Comparison of ENCODE assay signal across 9 cellular contexts in the genomic region with DNA sequence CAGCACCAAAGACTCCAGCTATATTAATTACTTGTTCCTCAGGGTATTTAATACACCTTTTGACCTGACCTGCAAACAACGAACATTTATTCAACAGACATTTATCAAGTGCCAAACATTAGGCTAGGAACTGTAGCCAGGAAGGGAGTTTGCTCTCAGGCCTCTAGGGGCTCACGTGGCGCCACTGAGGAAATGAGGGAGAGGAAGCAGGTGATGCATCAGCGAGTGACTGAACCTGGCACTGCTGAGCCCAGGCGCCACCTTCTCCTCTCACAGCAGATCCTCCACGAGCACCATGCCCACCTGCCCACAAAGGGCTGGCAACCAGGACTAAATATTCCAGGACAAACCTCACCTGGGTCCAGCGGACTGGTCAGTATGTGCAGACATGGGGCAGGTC. TPM values are rescaled to one million over a fixed set of nuclear protein-coding genes. Genes with fewer than 3 reads are reported as not detected.
DNase-seq lines count a peak whose midpoint lies in the region; ATAC-seq and TF ChIP-seq lines count a peak whose summit lies in the region.
"Had no signal": no experiment of that assay in that cellular context is flagged by ENCODE, and none has a peak within 500 bp of the region (broad histone marks: within the 10 kb centered on the region; RNA-seq: fewer than 3 reads in every experiment).

No MANE protein-coding gene starts in this region.

- H3K27me3 Mint-ChIP-seq in CD4-positive, alpha-beta T cell, result no peaks in the 10 kb centered on the region
- no peaks in the 10 kb centered on the region for H3K27me3 Mint-ChIP-seq in stimulated activated naive CD8-positive, alpha-beta T cell treated with anti-CD3 and anti-CD28 coated beads, Interleukin-15, amount 100 ng/mL, for 72 hours
- no peaks in the 10 kb centered on the region for H3K27me3 Mint-ChIP-seq in activated CD8-positive, alpha-beta memory T cell treated with anti-CD3 and anti-CD28 coated beads, Interleukin-2, amount 10 ng/mL, durations not matched to agents 7 days and 5 days

- TF ChIP-seq CTCF in CD4-positive, alpha-beta T cell (IDR thresholded peaks at IDR 0.05), result no peak
- 0 out of 2 replicates have a peak, but pooled peaks have one; percentile 17 for TF ChIP-seq CTCF in Panc1 (IDR thresholded peaks at IDR 0.05)
- peak; percentile 27 for TF ChIP-seq CTCF in fibroblast of mammary gland (conservative IDR thresholded peaks at IDR 0.05; ENCODE audit: control insufficient read depth, insufficient read depth, low read depth, low read length)

- CTCF ChIA-PET in CD4-positive, alpha-beta T cell (lab: Charles Lee), result interaction anchor here (1.1 kb wide), 1 partner anchor 38 kb away, joined by 3 read pairs; no protein-coding TSS in a partner anchor
- CTCF ChIA-PET in Panc1 (lab: Charles Lee), result no interaction called here
- CTCF ChIA-PET in activated CD8-positive, alpha-beta memory T cell treated with anti-CD3 and anti-CD28 coated beads, Interleukin-2, amount 10 ng/mL, durations not matched to agents 7 days and 5 days (lab: Charles Lee), result interaction anchor here (1.1 kb wide), 1 partner anchor 42 kb away, joined by 3 read pairs; no protein-coding TSS in a partner anchor

- in situ Hi-C loops in Panc1 (cut with HindIII; ENCODE audit: low pct_unique_long_range_greater_than_20kb, low sequenced_read_pairs), result no loop called here

- ATAC-seq in CD4-positive, alpha-beta T cell (ENCODE audit: poor library complexity), result peak; percentile 74
- peak; percentile 79 for ATAC-seq in GM19452 (IDR thresholded peaks at IDR 0.05; ENCODE audit: unreplicated experiment)
- no peak for ATAC-seq in Panc1
- ATAC-seq in stimulated activated naive CD8-positive, alpha-beta T cell treated with anti-CD3 and anti-CD28 coated beads, Interleukin-15, amount 100 ng/mL, for 72 hours, result peak; percentile 62
- ATAC-seq in activated CD8-positive, alpha-beta memory T cell treated with anti-CD3 and anti-CD28 coated beads, Interleukin-2, amount 10 ng/mL, durations not matched to agents 7 days and 5 days, result no peak

- intact Hi-C loops in CD4-positive, alpha-beta T cell (cut with DNase I, micrococcal nuclease), result no loop called here
- intact Hi-C loops in Panc1 (cut with micrococcal nuclease; ENCODE audit: unreplicated experiment), result no loop called here

- H3K4me1 ChIP-seq in Panc1 (ENCODE audit: control insufficient read depth, insufficient read depth, low read length), result no peaks in the 10 kb centered on the region

- H3K27ac Mint-ChIP-seq in CD4-positive, alpha-beta T cell, result no peak overlapping the region
- H3K27ac Mint-ChIP-seq in stimulated activated naive CD8-positive, alpha-beta T cell treated with anti-CD3 and anti-CD28 coated beads, Interleukin-15, amount 100 ng/mL, for 72 hours, result no peak overlapping the region
- H3K27ac Mint-ChIP-seq in activated CD8-positive, alpha-beta memory T cell treated with anti-CD3 and anti-CD28 coated beads, Interleukin-2, amount 10 ng/mL, durations not matched to agents 7 days and 5 days, result no peak overlapping the region

- H3K27me3 ChIP-seq in CD4-positive, alpha-beta T cell (ENCODE audit: control insufficient read depth, insufficient read depth, low read length), result no peaks in the 10 kb centered on the region
- H3K27me3 ChIP-seq in Panc1 (ENCODE audit: control insufficient read depth, insufficient read depth, low read length), result no peaks in the 10 kb centered on the region

- no peaks in the 10 kb centered on the region for H3K9me3 ChIP-seq in CD4-positive, alpha-beta T cell (ENCODE audit: control insufficient read depth, low read length)
- no peaks in the 10 kb centered on the region for H3K9me3 ChIP-seq in Panc1 (ENCODE audit: control insufficient read depth, insufficient read depth, low read depth, low read length)

- no TSS peak for BruUV-seq in Panc1 (replicated peaks; lab: Mats Ljungman, UMichigan)

- H3K36me3 ChIP-seq in Panc1 (ENCODE audit: control insufficient read depth, insufficient read depth, low read length), result no peaks in the 10 kb centered on the region

- peak in 5 of 10 experiments; percentile 3 to 12 (median 8) for DNase-seq in CD4-positive, alpha-beta T cell
- DNase-seq in Panc1 (ENCODE audit: low read depth, low spot score) (no peak), fibroblast of mammary gland (ENCODE audit: low read depth) (no peak), AML-193 (lab: John Stamatoyannopoulos, UW) (no peak), caudate nucleus (lab: John Stamatoyannopoulos, UW) (no peak)
- DNase-seq in stimulated activated naive CD8-positive, alpha-beta T cell treated with anti-CD3 and anti-CD28 coated beads, Interleukin-15, amount 100 ng/mL, for 72 hours, result no peak
- no peak for DNase-seq in activated CD8-positive, alpha-beta memory T cell treated with anti-CD3 and anti-CD28 coated beads, Interleukin-2, amount 10 ng/mL, durations not matched to agents 7 days and 5 days

- H3K36me3 Mint-ChIP-seq in CD4-positive, alpha-beta T cell (ENCODE audit: low read depth), result peaks cover 79% of the 10 kb centered on the region
- peaks cover 60% of the 10 kb centered on the region for H3K36me3 Mint-ChIP-seq in activated CD8-positive, alpha-beta memory T cell treated with anti-CD3 and anti-CD28 coated beads, Interleukin-2, amount 10 ng/mL, durations not matched to agents 7 days and 5 days

- H3K4me3 Mint-ChIP-seq in CD4-positive, alpha-beta T cell, result no peak overlapping the region
- H3K4me3 Mint-ChIP-seq in stimulated activated naive CD8-positive, alpha-beta T cell treated with anti-CD3 and anti-CD28 coated beads, Interleukin-15, amount 100 ng/mL, for 72 hours, result no peak overlapping the region
- no peak overlapping the region for H3K4me3 Mint-ChIP-seq in activated CD8-positive, alpha-beta memory T cell treated with anti-CD3 and anti-CD28 coated beads, Interleukin-2, amount 10 ng/mL, durations not matched to agents 7 days and 5 days

- no peak overlapping the region for H3K27ac ChIP-seq in CD4-positive, alpha-beta T cell (ENCODE audit: low read depth, low read length)
- H3K27ac ChIP-seq in Panc1 (ENCODE audit: low read length) (no peak overlapping the region), caudate nucleus (ENCODE audit: low read depth, low read length) (no peak overlapping the region)
- H3K27ac ChIP-seq: epithelial cell of prostate had no signal

- H3K9me3 Mint-ChIP-seq in CD4-positive, alpha-beta T cell, result peaks cover 3% of the 10 kb centered on the region
- peaks cover 6 to 18% of the 10 kb centered on the region in 2 donors for H3K9me3 Mint-ChIP-seq in stimulated activated naive CD8-positive, alpha-beta T cell treated with anti-CD3 and anti-CD28 coated beads, Interleukin-15, amount 100 ng/mL, for 72 hours
- H3K9me3 Mint-ChIP-seq in activated CD8-positive, alpha-beta memory T cell treated with anti-CD3 and anti-CD28 coated beads, Interleukin-2, amount 10 ng/mL, durations not matched to agents 7 days and 5 days (ENCODE audit: low read depth), result peaks cover 12% of the 10 kb centered on the region

- no peak overlapping the region for H3K4me3 ChIP-seq in Panc1 (ENCODE audit: low read depth in 2 of 2, low read length in 2 of 2)
- no peak overlapping the region for H3K4me3 ChIP-seq in fibroblast of mammary gland (ENCODE audit: control insufficient read depth, low read depth, low read length)

- H3K4me1 Mint-ChIP-seq in CD4-positive, alpha-beta T cell (ENCODE audit: low read depth), result peaks cover 31% of the 10 kb centered on the region
- peaks cover 20% of the 10 kb centered on the region for H3K4me1 Mint-ChIP-seq in stimulated activated naive CD8-positive, alpha-beta T cell treated with anti-CD3 and anti-CD28 coated beads, Interleukin-15, amount 100 ng/mL, for 72 hours
- H3K4me1 Mint-ChIP-seq in activated CD8-positive, alpha-beta memory T cell treated with anti-CD3 and anti-CD28 coated beads, Interleukin-2, amount 10 ng/mL, durations not matched to agents 7 days and 5 days, result peaks cover 6% of the 10 kb centered on the region

- POLR2A ChIA-PET in CD4-positive, alpha-beta T cell (lab: Charles Lee), result no interaction called here
- POLR2A ChIA-PET in Panc1 (lab: Charles Lee), result no interaction called here

RNA-seq across cellular contexts. Expression of a gene that starts 50.2 kb away (rescaled TPM):
- total RNA-seq in CD4-positive, alpha-beta T cell, result 10 to 100 TPM; 46.1 to 51.4 TPM
- 51.1 TPM for total RNA-seq in Panc1 (2021; ENCODE audit: unreplicated experiment)
- polyA plus RNA-seq in Panc1 (2012; ENCODE audit: insufficient read length), result 25.3 TPM
- total RNA-seq in activated CD8-positive, alpha-beta memory T cell treated with anti-CD3 and anti-CD28 coated beads, Interleukin-2, amount 10 ng/mL, durations not matched to agents 7 days and 5 days, result 10 to 100 TPM; 53.9 to 61.4 TPM

RNA-seq across cellular contexts. Expression of a gene that starts 50.7 kb away (rescaled TPM):
- total RNA-seq in CD4-positive, alpha-beta T cell, result 100 to 1,000 TPM; 140 to 151 TPM
- total RNA-seq in Panc1 (2021; ENCODE audit: unreplicated experiment), result 47.8 TPM
- polyA plus RNA-seq in Panc1 (2012; ENCODE audit: insufficient read length), result 23.5 TPM
- total RNA-seq in activated CD8-positive, alpha-beta memory T cell treated with anti-CD3 and anti-CD28 coated beads, Interleukin-2, amount 10 ng/mL, durations not matched to agents 7 days and 5 days, result 10 to 100 TPM; 82.9 to 84.3 TPM

Comparison
In these comparisons a context has a peak if more than half of its experiments do, and no peak if none do; other contexts are left out.
1. ATAC-seq: peak in CD4-positive, alpha-beta T cell (single experiment), GM19452 (single experiment) and stimulated activated naive CD8-positive, alpha-beta T cell treated with anti-CD3 and anti-CD28 coated beads, Interleukin-15, amount 100 ng/mL, for 72 hours (single experiment); none in Panc1 (single experiment) and activated CD8-positive, alpha-beta memory T cell treated with anti-CD3 and anti-CD28 coated beads, Interleukin-2, amount 10 ng/mL, durations not matched to agents 7 days and 5 days (single experiment).